In genomic region chr16:73572135-73572534, GRCh38 we compare ENCODE assay signal across 12 cellular contexts.
DNase-seq lines count a peak whose midpoint lies in the region; ATAC-seq and TF ChIP-seq lines count a peak whose summit lies in the region.
"Had no signal": no experiment of that assay in that cellular context is flagged by ENCODE, and none has a peak within 500 bp of the region (broad histone marks: within the 10 kb centered on the region; RNA-seq: fewer than 3 reads in every experiment).

No MANE protein-coding gene starts in this region.

- no peak for TF ChIP-seq CTCF in BE2C (IDR thresholded peaks at IDR 0.05; ENCODE audit: low read depth, low read length)
- no peak for TF ChIP-seq CTCF in LNCaP clone FGC (IDR thresholded peaks at IDR 0.05; ENCODE audit: control insufficient read depth, extremely low read depth, insufficient read depth)
- TF ChIP-seq CTCF in mesothelial cell of epicardium (IDR thresholded peaks at IDR 0.05; ENCODE audit: unreplicated experiment) = no peak
- TF ChIP-seq CTCF in esophagus muscularis mucosa (IDR thresholded peaks at IDR 0.05) = no peak
- no peak for TF ChIP-seq CTCF in endothelial cell (IDR thresholded peaks at IDR 0.05; ENCODE audit: unreplicated experiment)

- no peaks in the 10 kb centered on the region for H3K36me3 ChIP-seq in BE2C
- no peaks in the 10 kb centered on the region for H3K36me3 ChIP-seq in ectodermal cell (ENCODE audit: control insufficient read depth, insufficient read depth, low read length)
- H3K36me3 ChIP-seq in esophagus muscularis mucosa = no peaks in the 10 kb centered on the region
- H3K36me3 ChIP-seq: ascending aorta; BLaER1 treated with 17β-estradiol and CSF1 and Interleukin-3, amounts not matched to agents 10 nM and 100 nM had no signal

- no peaks in the 10 kb centered on the region for H3K9me3 Mint-ChIP-seq in mesothelial cell of epicardium
- H3K9me3 Mint-ChIP-seq in endothelial cell (ENCODE audit: unreplicated experiment) = no peaks in the 10 kb centered on the region

- no peaks in the 10 kb centered on the region for H3K27me3 ChIP-seq in BE2C
- no peaks in the 10 kb centered on the region for H3K27me3 ChIP-seq in ectodermal cell (ENCODE audit: control insufficient read depth, insufficient read depth, low read length, poor library complexity, severe bottlenecking)
- peaks cover 0 to 34% (median 2%) of the 10 kb centered on the region in 4 donors for H3K27me3 ChIP-seq in esophagus muscularis mucosa
- H3K27me3 ChIP-seq: ascending aorta; BLaER1 treated with 17β-estradiol and CSF1 and Interleukin-3, amounts not matched to agents 10 nM and 100 nM; testis had no signal

- H3K36me3 Mint-ChIP-seq in mesothelial cell of epicardium (no peaks in the 10 kb centered on the region), endothelial cell (ENCODE audit: low read depth, unreplicated experiment) (no peaks in the 10 kb centered on the region)

- H3K9me3 ChIP-seq in BE2C = no peaks in the 10 kb centered on the region
- no peaks in the 10 kb centered on the region for H3K9me3 ChIP-seq in ectodermal cell (ENCODE audit: control insufficient read depth, low read length)
- no peaks in the 10 kb centered on the region for H3K9me3 ChIP-seq in esophagus muscularis mucosa
- H3K9me3 ChIP-seq: ascending aorta; BLaER1 treated with 17β-estradiol and CSF1 and Interleukin-3, amounts not matched to agents 10 nM and 100 nM; testis had no signal

- peaks cover 20% of the 10 kb centered on the region for H3K4me1 Mint-ChIP-seq in mesothelial cell of epicardium
- H3K4me1 Mint-ChIP-seq in endothelial cell (ENCODE audit: unreplicated experiment) = peaks cover 6% of the 10 kb centered on the region

- H3K4me3 Mint-ChIP-seq in mesothelial cell of epicardium = no peak overlapping the region
- no peak overlapping the region for H3K4me3 Mint-ChIP-seq in endothelial cell (ENCODE audit: unreplicated experiment)

- intact Hi-C loops in esophagus muscularis mucosa (cut with DNase I) = no loop called here

- H3K27ac ChIP-seq in ectodermal cell (ENCODE audit: insufficient read depth, low read depth, low read length, poor library complexity, severe bottlenecking) (peak overlapping the region; percentile 85), esophagus muscularis mucosa (replicated peaks in 1 of 4) (no peak overlapping the region)
- H3K27ac ChIP-seq: ascending aorta; BLaER1 treated with 17β-estradiol and CSF1 and Interleukin-3, amounts not matched to agents 10 nM and 100 nM; epithelial cell of prostate; testis had no signal

- no peak for TF ChIP-seq EP300 in esophagus muscularis mucosa (IDR thresholded peaks at IDR 0.05)

- H3K27ac Mint-ChIP-seq in mesothelial cell of epicardium = peak overlapping the region; percentile 68
- no peak overlapping the region for H3K27ac Mint-ChIP-seq in endothelial cell (ENCODE audit: unreplicated experiment)

- H3K4me1 ChIP-seq in BE2C (0 out of 2 replicates have a peak, but pooled peaks cover 3% of the 10 kb centered on the region), ectodermal cell (ENCODE audit: control insufficient read depth, insufficient read depth, low read length) (peaks cover 36% of the 10 kb centered on the region), esophagus muscularis mucosa (no peaks in the 10 kb centered on the region)
- H3K4me1 ChIP-seq: ascending aorta; BLaER1 treated with 17β-estradiol and CSF1 and Interleukin-3, amounts not matched to agents 10 nM and 100 nM; testis had no signal

- H3K27me3 Mint-ChIP-seq in mesothelial cell of epicardium (ENCODE audit: low read depth) = peaks cover 2% of the 10 kb centered on the region
- peaks cover 3% of the 10 kb centered on the region for H3K27me3 Mint-ChIP-seq in endothelial cell (ENCODE audit: unreplicated experiment)

- peak; percentile 57 for DNase-seq in BE2C
- peak; percentile 8 for DNase-seq in LNCaP clone FGC (ENCODE audit: low read depth)
- peak; percentile 57 to 72 for DNase-seq in mesothelial cell of epicardium (ENCODE audit: low spot score in 2 of 2, unreplicated experiment in 2 of 2)
- DNase-seq in esophagus muscularis mucosa (ENCODE audit: extremely low spot score) = no peak
- no peak for DNase-seq in endothelial cell (ENCODE audit: low spot score)
- DNase-seq: testis had no signal

- ATAC-seq in GM21447 (IDR thresholded peaks at IDR 0.05; ENCODE audit: unreplicated experiment) = no peak
- no peak for ATAC-seq in HG03469 (IDR thresholded peaks at IDR 0.05; ENCODE audit: unreplicated experiment)

- H3K4me3 ChIP-seq in BE2C (ENCODE audit: low read depth, low read length) (no peak overlapping the region), LNCaP clone FGC (ENCODE audit: low read depth, low read length) (no peak overlapping the region), ectodermal cell (ENCODE audit: insufficient read depth, low read depth, low read length) (no peak overlapping the region), esophagus muscularis mucosa (no peak overlapping the region)
- H3K4me3 ChIP-seq: ascending aorta; BLaER1 treated with 17β-estradiol and CSF1 and Interleukin-3, amounts not matched to agents 10 nM and 100 nM; testis had no signal

- no peak for TF ChIP-seq POLR2A in esophagus muscularis mucosa (IDR thresholded peaks at IDR 0.05; ENCODE audit: low read depth)

- 45 to 54% methylated on average over 4 of the region's 4 CpGs for WGBS in ectodermal cell, 2 experiments
- 53% methylated on average over 4 of the region's 4 CpGs for WGBS in esophagus muscularis mucosa

Comparison
In these comparisons a context has a peak if more than half of its experiments do, and no peak if none do; other contexts are left out.
1. DNase-seq: peak in BE2C (single experiment), LNCaP clone FGC (single experiment) and mesothelial cell of epicardium (2 of 2); none in esophagus muscularis mucosa (single experiment) and endothelial cell (single experiment).